Comparison of ENCODE assay signal across 32 cellular contexts in genomic region chr15:46808834-46809233, GRCh38.
"Had no signal": no experiment of that assay in that cellular context is flagged by ENCODE, and none has a peak within 500 bp of the region (broad histone marks: within the 10 kb centered on the region; RNA-seq: fewer than 3 reads in every experiment).

No MANE protein-coding gene starts in this region.

- ATAC-seq: activated CD4-positive, alpha-beta T cell treated with anti-CD3 and anti-CD28 coated beads for 36 hours; activated CD8-positive, alpha-beta memory T cell treated with anti-CD3 and anti-CD28 coated beads, Interleukin-2, amount 10 ng/mL, durations not matched to agents 7 days and 5 days; activated CD8-positive, alpha-beta T cell treated with anti-CD3 and anti-CD28 coated beads, Interleukin-2, amount 10 ng/mL, durations not matched to agents 7 days and 5 days; activated naive CD8-positive, alpha-beta T cell treated with anti-CD3 and anti-CD28 coated beads, Interleukin-2, amount 50 U/mL, for 24 hours; body of pancreas; esophagus mucosa; gastrocnemius medialis; heart left ventricle; T-cell had no signal

- FAIRE-seq: endometrium, endothelial cell of umbilical vein had no signal

- H3K9me3 ChIP-seq: adrenal gland, body of pancreas, colonic mucosa, gastrocnemius medialis, heart left ventricle had no signal

- DNase-seq: activated CD4-positive, alpha-beta memory T cell treated with anti-CD3 and anti-CD28 coated beads for 36 hours; activated CD4-positive, alpha-beta T cell treated with anti-CD3 and anti-CD28 coated beads for 36 hours; activated CD4-positive, alpha-beta T cell treated with anti-CD3 and anti-CD28 coated beads, Interleukin-2, amount 10 ng/mL, durations not matched to agents 24 days and 14 days; activated CD4-positive, CD25-positive, alpha-beta regulatory T cell; activated CD4-positive, CD25-positive, alpha-beta regulatory T cell treated with anti-CD3 and anti-CD28 coated beads, Interleukin-2, amount 50 U/mL, for 72 hours; activated CD8-positive, alpha-beta memory T cell treated with anti-CD3 and anti-CD28 coated beads, Interleukin-2, amount 10 ng/mL, durations not matched to agents 7 days and 5 days; activated CD8-positive, alpha-beta memory T cell treated with anti-CD3 and anti-CD28 coated beads, Interleukin-2, amount 50 U/mL, for 4 hours; activated CD8-positive, alpha-beta T cell treated with anti-CD3 and anti-CD28 coated beads, Interleukin-2, amount 10 ng/mL, durations not matched to agents 7 days and 5 days; activated effector memory CD4-positive, alpha-beta T cell treated with anti-CD3 and anti-CD28 coated beads, Interleukin-2, amount 50 U/mL, for 16 hours; activated naive CD4-positive, alpha-beta T cell treated with anti-CD3 and anti-CD28 coated beads for 36 hours; activated naive CD8-positive, alpha-beta T cell treated with anti-CD3 and anti-CD28 coated beads for 36 hours; activated naive CD8-positive, alpha-beta T cell treated with anti-CD3 and anti-CD28 coated beads, Interleukin-2, amount 50 U/mL, for 24 hours; activated T-cell treated with anti-CD3 and anti-CD28 coated beads, Interleukin-2, amount 50 U/mL, for 1 hour; activated T-cell treated with anti-CD3 and anti-CD28 coated beads, Interleukin-2, amount 50 U/mL, for 48 hours; adrenal gland; amygdala; aorta; body of pancreas; central memory CD4-positive, alpha-beta T cell; cerebellar nuclear complex; colonic mucosa; effector CD8-positive, alpha-beta T cell; foreskin fibroblast; gastrocnemius medialis; glutamatergic neuron; heart left ventricle; T-cell; T1000 had no signal

- H3K27ac ChIP-seq: adrenal gland, body of pancreas, cardiac muscle cell, colonic mucosa, gastrocnemius medialis, heart left ventricle had no signal

- H3K27me3 ChIP-seq: adrenal gland, body of pancreas, cardiac muscle cell, colonic mucosa, gastrocnemius medialis, heart left ventricle had no signal

- H3K4me1 ChIP-seq: adrenal gland, body of pancreas, colonic mucosa, gastrocnemius medialis, heart left ventricle had no signal

- H3K36me3 ChIP-seq: adrenal gland, cardiac muscle cell, colonic mucosa, gastrocnemius medialis, heart left ventricle had no signal

- H3K4me3 ChIP-seq: adrenal gland, body of pancreas, cardiac muscle cell, colonic mucosa, gastrocnemius medialis, heart left ventricle had no signal
